In the genomic region with DNA sequence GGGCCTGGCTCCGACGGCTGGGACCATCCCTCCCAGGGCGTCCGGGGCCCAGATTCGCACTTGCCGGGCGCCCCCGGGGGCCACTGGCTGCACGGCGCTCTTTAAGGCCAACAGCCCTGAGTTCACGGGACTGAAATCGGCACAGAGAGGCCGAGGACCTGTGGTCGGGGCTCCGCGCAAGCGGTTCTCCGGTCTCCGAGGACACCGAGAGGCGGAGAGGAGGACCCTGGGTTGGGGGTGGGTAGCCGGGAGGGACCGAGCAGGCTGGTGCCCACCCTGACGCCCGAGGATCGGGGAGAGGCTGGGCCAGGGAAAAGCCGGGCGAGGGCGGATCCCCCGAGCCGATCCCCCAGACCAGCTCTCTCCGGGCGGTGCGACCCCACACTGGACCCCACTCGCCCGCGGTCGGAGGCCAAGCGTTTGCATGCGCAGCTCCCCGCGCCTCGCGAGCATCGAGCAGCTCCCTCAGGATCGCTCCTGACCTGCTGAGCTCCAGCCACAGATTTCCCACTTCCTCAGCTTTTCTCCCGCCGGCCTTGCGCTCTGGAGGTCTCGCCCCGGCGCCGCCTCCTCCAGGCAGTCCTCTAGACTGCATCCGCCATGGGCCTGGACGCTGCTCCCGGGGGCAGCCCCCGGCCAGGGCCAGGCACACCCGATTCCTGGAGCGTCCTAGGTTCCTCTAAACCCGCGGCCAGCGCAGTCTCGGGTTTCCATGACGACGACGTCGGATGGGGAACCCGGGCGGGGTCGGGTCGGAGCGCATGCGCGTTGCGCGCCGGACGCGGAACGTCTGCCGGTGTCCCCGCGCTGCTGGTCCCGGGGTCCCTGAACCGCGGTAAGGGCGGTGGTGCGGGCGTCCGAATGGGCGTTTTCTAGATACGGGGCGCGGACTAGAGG, we compare ENCODE assay signal across 8 cellular contexts. TPM values are rescaled to one million over a fixed set of nuclear protein-coding genes. Genes with fewer than 3 reads are reported as not detected.
DNase-seq lines count a peak whose midpoint lies in the region; ATAC-seq lines count a peak whose summit lies in the region.

No MANE protein-coding gene starts in this region.

- peaks cover 7% of the 10 kb centered on the region for H3K79me1 ChIP-seq in neuronal stem cell (ENCODE audit: low read depth, low read length)

- peaks cover 32% of the 10 kb centered on the region for H3K27me3 ChIP-seq in BLaER1
- no peaks in the 10 kb centered on the region for H3K27me3 ChIP-seq in SJCRH30
- peaks cover 12 to 28% (median 18%) of the 10 kb centered on the region in 3 experiments for H3K27me3 ChIP-seq in neuronal stem cell (ENCODE audit: control insufficient read depth in 3 of 3, insufficient read depth in 3 of 3, low read depth in 1 of 3, low read length in 3 of 3)
- peaks cover 21 to 38% of the 10 kb centered on the region in 2 donors for H3K27me3 ChIP-seq in stomach smooth muscle (ENCODE audit: control insufficient read depth in 1 of 2, insufficient read depth in 2 of 2, low read length in 2 of 2)

- H3K4me3 ChIP-seq in BLaER1 (peak overlapping the region; percentile 75), SJCRH30 (peak overlapping the region; percentile 63), neuronal stem cell (ENCODE audit: low read length in 2 of 2) (peak overlapping the region; percentile 61 to 90), stomach smooth muscle (ENCODE audit: low read length in 2 of 2) (peak overlapping the region; percentile 58 to 74)

- H3K14ac ChIP-seq in neuronal stem cell (ENCODE audit: low read length) = peak overlapping the region; percentile 56

- ATAC-seq in GM19328 (IDR thresholded peaks at IDR 0.05; ENCODE audit: unreplicated experiment) = peak; percentile 69

- H3K36me3 ChIP-seq in BLaER1 (peaks cover 13% of the 10 kb centered on the region), SJCRH30 (no peaks in the 10 kb centered on the region), neuronal stem cell (replicated peaks in 1 of 2; ENCODE audit: control insufficient read depth in 2 of 2, insufficient read depth in 2 of 2, low read length in 2 of 2) (peaks cover 0 to 17% of the 10 kb centered on the region in 2 donors), stomach smooth muscle (ENCODE audit: control insufficient read depth in 2 of 2, insufficient read depth in 2 of 2, low read length in 2 of 2) (no peaks in the 10 kb centered on the region)

- peak overlapping the region; percentile 93 for H2AFZ ChIP-seq in neuronal stem cell (ENCODE audit: low read length)

- no peaks in the 10 kb centered on the region for H3K9me3 ChIP-seq in BLaER1
- no peaks in the 10 kb centered on the region; the same call in 1 of the 2 replicates for H3K9me3 ChIP-seq in SJCRH30 (replicated peaks)
- H3K9me3 ChIP-seq in neuronal stem cell (replicated peaks in 1 of 2; ENCODE audit: control insufficient read depth in 2 of 2, insufficient read depth in 1 of 2, low read depth in 1 of 2, low read length in 2 of 2) = peaks cover 0 to 8% of the 10 kb centered on the region in 2 donors
- no peaks in the 10 kb centered on the region for H3K9me3 ChIP-seq in stomach smooth muscle (ENCODE audit: control insufficient read depth in 2 of 2, low read length in 2 of 2)

- no peak overlapping the region for H2BK120ac ChIP-seq in neuronal stem cell (ENCODE audit: low read depth, low read length)

- peak overlapping the region; percentile 53 for H2BK5ac ChIP-seq in neuronal stem cell (ENCODE audit: low read length)

- peak overlapping the region; percentile 94 for H3K18ac ChIP-seq in neuronal stem cell (ENCODE audit: low read length)

- H2BK15ac ChIP-seq in neuronal stem cell (ENCODE audit: low read length) = peak overlapping the region; percentile 67

- H3K9ac ChIP-seq in BLaER1 = peak overlapping the region; percentile 67
- peak overlapping the region; percentile 44 for H3K9ac ChIP-seq in neuronal stem cell (ENCODE audit: low read depth, low read length, poor library complexity)
- no peak overlapping the region for H3K9ac ChIP-seq in stomach smooth muscle (ENCODE audit: low read length in 2 of 2)

- WGBS in neuronal stem cell (ENCODE audit: extremely low coverage in 2 of 2, insufficient read length in 2 of 2, insufficient replicate concordance in 1 of 2), 2 donors = no CpG with 5 or more reads among the region's 94 CpGs

- peaks cover 47% of the 10 kb centered on the region for H3K4me1 ChIP-seq in BLaER1
- H3K4me1 ChIP-seq in SJCRH30 = no peaks in the 10 kb centered on the region
- peaks cover 2 to 5% of the 10 kb centered on the region in 2 donors for H3K4me1 ChIP-seq in neuronal stem cell (ENCODE audit: control insufficient read depth in 2 of 2, insufficient read depth in 1 of 2, low read depth in 1 of 2, low read length in 2 of 2)
- peaks cover 9% of the 10 kb centered on the region for H3K4me1 ChIP-seq in stomach smooth muscle (ENCODE audit: control insufficient read depth, insufficient read depth, low read length)

- no peak overlapping the region for H3K4ac ChIP-seq in neuronal stem cell (ENCODE audit: low read length)

- H4K8ac ChIP-seq in neuronal stem cell (ENCODE audit: low read depth, low read length) = no peak overlapping the region

- peaks cover 34% of the 10 kb centered on the region for H4K20me1 ChIP-seq in BLaER1

- H4K91ac ChIP-seq in neuronal stem cell (ENCODE audit: low read depth, low read length, poor library complexity) = no peak overlapping the region

- DNase-seq in HuH-7.5 (ENCODE audit: low spot score) = peak; percentile 96
- peak; percentile 90 to 92 for DNase-seq in SJCRH30
- peak; percentile 72 for DNase-seq in activated gamma-delta T cell treated with anti-CD3 and anti-CD28 coated beads, Interleukin-2, amount 50 U/mL, for 16 hours (ENCODE audit: low read depth)
- peak; percentile 91 for DNase-seq in germinal center (ENCODE audit: low spot score)
- DNase-seq in neuronal stem cell (ENCODE audit: low spot score) = peak; percentile 92

- peak overlapping the region; percentile 46 for H2AK5ac ChIP-seq in neuronal stem cell (ENCODE audit: low read depth, low read length)

- H3K23ac ChIP-seq in neuronal stem cell (ENCODE audit: low read depth, low read length, poor library complexity) = no peak overlapping the region

- H3K4me2 ChIP-seq in BLaER1 = peak overlapping the region; percentile 95
- peak overlapping the region; percentile 89 for H3K4me2 ChIP-seq in neuronal stem cell (ENCODE audit: insufficient read depth, low read length, poor library complexity, severe bottlenecking)

- H3K27ac ChIP-seq in BLaER1 = no peak overlapping the region
- H3K27ac ChIP-seq in SJCRH30 = no peak overlapping the region
- no peak overlapping the region for H3K27ac ChIP-seq in neuronal stem cell (replicated peaks; ENCODE audit: low read length)
- H3K27ac ChIP-seq in stomach smooth muscle (ENCODE audit: low read length) = no peak overlapping the region

- peak overlapping the region; percentile 41 for H2BK12ac ChIP-seq in neuronal stem cell (ENCODE audit: low read length)

RNA-seq across cellular contexts. Expression of gene NAT8L, which starts 17.6 kb away (rescaled TPM):
- total RNA-seq in SJCRH30 (2014; rRNA removed; shearing (Covaris generic)) = 1.5 and 1.7 TPM in 2 replicates
- 5.1 TPM for polyA plus RNA-seq in neuronal stem cell (2013, experiment 1 of 2)
- polyA plus RNA-seq in neuronal stem cell (2013, experiment 2 of 2) = 5.2 TPM

RNA-seq across cellular contexts. Expression of gene NELFA, which starts 32.7 kb away (rescaled TPM):
- total RNA-seq in SJCRH30 (2014; rRNA removed; shearing (Covaris generic)) = 21.1 and 24.0 TPM in 2 replicates
- polyA plus RNA-seq in neuronal stem cell (2013, experiment 1 of 2) = 42.9 TPM
- 44.3 TPM for polyA plus RNA-seq in neuronal stem cell (2013, experiment 2 of 2)

Comparison
In these comparisons a context has a peak if more than half of its experiments do, and no peak if none do; other contexts are left out.
1. H3K9ac ChIP-seq: peak in BLaER1 (single experiment) and neuronal stem cell (single experiment); none in stomach smooth muscle (0 of 2).
2. Peak in every context shown above with its lines, with median percentiles within 50 percentile points of each other: H3K4me3 ChIP-seq and DNase-seq.